Comparison of ENCODE assay signal across 14 cellular contexts in the genomic region with DNA sequence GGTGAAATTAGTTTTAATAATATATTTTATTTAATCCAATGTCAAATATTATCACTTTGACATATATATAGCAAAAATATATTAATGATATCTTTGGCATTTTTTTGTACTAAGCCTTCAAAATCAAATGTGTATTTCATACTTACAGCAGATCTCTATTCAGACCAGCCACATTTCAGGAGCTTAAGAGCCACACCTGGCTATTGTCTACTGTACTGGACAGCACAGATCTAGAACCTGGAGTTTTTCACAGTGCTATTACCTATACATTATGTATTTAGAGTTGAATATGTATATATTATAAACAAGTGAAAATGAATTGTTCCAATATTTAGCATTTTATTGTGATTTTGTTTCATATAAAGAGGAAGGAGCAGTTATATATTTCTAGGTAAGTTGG.
DNase-seq lines count a peak whose midpoint lies in the region; ATAC-seq and TF ChIP-seq lines count a peak whose summit lies in the region.
"Had no signal": no experiment of that assay in that cellular context is flagged by ENCODE, and none has a peak within 500 bp of the region (broad histone marks: within the 10 kb centered on the region; RNA-seq: fewer than 3 reads in every experiment).

No MANE protein-coding gene starts in this region.

- peaks cover 23% of the 10 kb centered on the region for H3K4me1 ChIP-seq in left ventricle myocardium inferior
- H3K4me1 ChIP-seq in right cardiac atrium (ENCODE audit: control insufficient read depth, insufficient read depth, low read length) = peaks cover 2% of the 10 kb centered on the region
- peaks cover 26% of the 10 kb centered on the region for H3K4me1 ChIP-seq in parathyroid adenoma

- intact Hi-C loops in Right ventricle myocardium superior (cut with DNase I) (no loop called here), cardiac septum (cut with DNase I) (loop anchor here (2.0 to 5.0 kb wide), 3 partner anchors 145 to 287 kb away; no protein-coding TSS in a partner anchor), left ventricle myocardium inferior (cut with micrococcal nuclease) (loop anchor here (5.0 to 10.0 kb wide), 2 partner anchors 143 to 285 kb away; no protein-coding TSS in a partner anchor), right cardiac atrium (cut with DNase I) (loop anchor here in 3 of 4 donors (5.0 to 10.0 kb wide), 2 partner anchors 283 to 285 kb away; no protein-coding TSS in a partner anchor)

- no peak overlapping the region for H3K4me2 ChIP-seq in parathyroid adenoma (ENCODE audit: low read length)

- no peak for DNase-seq in Right ventricle myocardium superior
- DNase-seq in cardiac septum (ENCODE audit: low spot score) = no peak
- DNase-seq in left ventricle myocardium inferior = no peak
- DNase-seq in right cardiac atrium = no peak
- no peak for DNase-seq in DMS153 treated with DMSO at 0.1 percent for 48 hours (lab: John Stamatoyannopoulos, UW; ENCODE audit: unreplicated experiment)
- DNase-seq: BE2C; CD4-positive, alpha-beta T cell; DMS79 treated with DMSO at 0.1 percent for 48 hours; GOT3 had no signal

- TF ChIP-seq CTCF in left ventricle myocardium inferior (IDR thresholded peaks at IDR 0.05; ENCODE audit: borderline replicate concordance) (no peak), parathyroid adenoma (IDR thresholded peaks at IDR 0.05) (no peak)

- peak; percentile 55 for ATAC-seq in Right ventricle myocardium superior (ENCODE audit: poor library complexity)
- ATAC-seq in right cardiac atrium = no peak
- no peak for ATAC-seq in GM18868 (IDR thresholded peaks at IDR 0.05; ENCODE audit: unreplicated experiment)

- no peak overlapping the region for H3K9ac ChIP-seq in parathyroid adenoma
- H3K9ac ChIP-seq: BLaER1 treated with 17β-estradiol and CSF1 and Interleukin-3, amounts not matched to agents 10 nM and 100 nM had no signal

- H3K36me3 ChIP-seq in left ventricle myocardium inferior (no peaks in the 10 kb centered on the region), parathyroid adenoma (ENCODE audit: control insufficient read depth, insufficient read depth, low read length) (no peaks in the 10 kb centered on the region)
- H3K36me3 ChIP-seq: BE2C; BLaER1 treated with 17β-estradiol and CSF1 and Interleukin-3, amounts not matched to agents 10 nM and 100 nM; HAP-1 had no signal

- H3K9me3 ChIP-seq in left ventricle myocardium inferior (replicated peaks) (no peaks in the 10 kb centered on the region), right cardiac atrium (ENCODE audit: control insufficient read depth, low read length) (no peaks in the 10 kb centered on the region), parathyroid adenoma (ENCODE audit: control insufficient read depth, low read length) (no peaks in the 10 kb centered on the region)
- H3K9me3 ChIP-seq: BE2C, HAP-1 had no signal

- H3K27ac ChIP-seq in left ventricle myocardium inferior (replicated peaks) (peak overlapping the region; percentile 36), right cardiac atrium (ENCODE audit: low read length) (no peak overlapping the region), parathyroid adenoma (peak overlapping the region; percentile 93)
- H3K27ac ChIP-seq: 22Rv1; BLaER1 treated with 17β-estradiol and CSF1 and Interleukin-3, amounts not matched to agents 10 nM and 100 nM had no signal

- peak overlapping the region; percentile 54 for H2AFZ ChIP-seq in parathyroid adenoma

- no peaks in the 10 kb centered on the region for H3K27me3 ChIP-seq in left ventricle myocardium inferior (ENCODE audit: low read depth)
- H3K27me3 ChIP-seq in right cardiac atrium (ENCODE audit: control insufficient read depth, insufficient read depth) = no peaks in the 10 kb centered on the region
- H3K27me3 ChIP-seq in parathyroid adenoma (ENCODE audit: control insufficient read depth, insufficient read depth, low read length) = no peaks in the 10 kb centered on the region
- H3K27me3 ChIP-seq: BE2C had no signal

- no peaks in the 10 kb centered on the region for H3K79me2 ChIP-seq in parathyroid adenoma

- H3K4me3 ChIP-seq in left ventricle myocardium inferior (no peak overlapping the region), right cardiac atrium (ENCODE audit: low read length) (no peak overlapping the region), parathyroid adenoma (ENCODE audit: low read depth, low read length) (no peak overlapping the region)
- H3K4me3 ChIP-seq: BLaER1 treated with 17β-estradiol and CSF1 and Interleukin-3, amounts not matched to agents 10 nM and 100 nM; HAP-1 had no signal
